ENCODE assay signal across 24 cellular contexts in the genomic region with DNA sequence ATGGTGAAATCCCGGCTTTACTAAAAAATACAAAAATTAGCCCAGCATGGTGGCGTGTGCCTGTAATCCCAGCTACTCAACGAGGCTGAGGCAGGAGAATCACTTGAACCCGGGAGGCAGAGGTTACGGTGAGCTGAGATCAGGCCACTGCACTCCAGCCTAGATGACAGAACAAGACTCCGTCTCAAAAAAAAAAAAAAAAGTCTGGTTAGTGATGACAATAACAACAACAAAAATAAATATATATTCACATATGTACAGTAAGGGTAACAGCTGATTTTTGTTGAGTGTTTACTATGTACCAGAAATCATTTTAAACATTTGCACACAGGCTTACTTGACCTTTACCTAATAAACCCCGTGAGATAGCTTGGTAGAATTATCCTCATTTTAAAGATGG.
"Had no signal": no experiment of that assay in that cellular context is flagged by ENCODE, and none has a peak within 500 bp of the region (broad histone marks: within the 10 kb centered on the region; RNA-seq: fewer than 3 reads in every experiment).

No MANE protein-coding gene starts in this region.

- H3K27me3 Mint-ChIP-seq: dendritic cell treated with granulocyte-macrophage colony-stimulating factor and Interleukin-4, amounts not matched to agents 40 ng/mL and 50 ng/mL, for 4 days; effector memory CD8-positive, alpha-beta T cell; naive B cell had no signal

- H3K9me3 Mint-ChIP-seq: dendritic cell treated with granulocyte-macrophage colony-stimulating factor and Interleukin-4, amounts not matched to agents 40 ng/mL and 50 ng/mL, for 4 days; effector memory CD8-positive, alpha-beta T cell; endodermal cell; mesothelial cell of epicardium; naive thymus-derived CD8-positive, alpha-beta T cell had no signal

- H3K4me3 Mint-ChIP-seq: dendritic cell treated with granulocyte-macrophage colony-stimulating factor and Interleukin-4, amounts not matched to agents 40 ng/mL and 50 ng/mL, for 4 days; effector memory CD8-positive, alpha-beta T cell; endodermal cell; mesothelial cell of epicardium; naive B cell; naive thymus-derived CD8-positive, alpha-beta T cell had no signal

- DNase-seq: cortex of kidney; effector CD8-positive, alpha-beta T cell; effector memory CD8-positive, alpha-beta T cell; endodermal cell; erythroblast; esophagus squamous epithelium; foreskin fibroblast; foreskin melanocyte; gastrocnemius medialis; glutamatergic neuron; head of caudate nucleus; heart right ventricle; hippocampal formation; left cardiac atrium; left lung; left ventricle myocardium superior; lower lobe of right lung; mesenchymal stem cell; mucosa of descending colon; naive B cell; naive thymus-derived CD8-positive, alpha-beta T cell had no signal

- H3K27ac Mint-ChIP-seq: dendritic cell treated with granulocyte-macrophage colony-stimulating factor and Interleukin-4, amounts not matched to agents 40 ng/mL and 50 ng/mL, for 4 days; effector memory CD8-positive, alpha-beta T cell; endodermal cell; mesothelial cell of epicardium had no signal

- ATAC-seq: effector memory CD8-positive, alpha-beta T cell; esophagus mucosa; gastrocnemius medialis; heart right ventricle; left cardiac atrium; left lung; left ventricle myocardium superior; lower lobe of right lung; mucosa of descending colon; naive thymus-derived CD8-positive, alpha-beta T cell had no signal

- H3K4me1 Mint-ChIP-seq: endodermal cell, mesothelial cell of epicardium had no signal
